ENCODE assay signal across 23 cellular contexts in the genomic region with DNA sequence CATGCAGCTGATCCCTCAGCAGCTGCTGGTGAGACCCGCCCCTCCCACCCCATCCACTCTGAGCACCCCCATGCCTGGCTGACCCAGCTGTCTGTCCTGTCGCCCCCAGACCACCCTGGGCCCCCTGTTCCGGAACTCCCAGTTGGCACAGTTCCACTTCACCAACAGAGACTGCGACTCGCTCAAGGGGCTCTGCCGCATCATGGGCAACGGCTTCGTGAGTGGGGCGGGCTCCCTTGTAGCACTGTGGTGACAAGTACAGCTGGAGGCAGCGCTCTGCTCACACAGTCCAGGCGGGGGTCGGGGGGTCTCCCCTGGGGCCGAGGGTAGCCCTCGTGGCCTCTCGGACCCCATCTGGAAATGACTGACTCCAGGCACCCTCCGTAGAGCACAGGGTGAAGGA. TPM values are rescaled to one million over a fixed set of nuclear protein-coding genes. Genes with fewer than 3 reads are reported as not detected.
DNase-seq lines count a peak whose midpoint lies in the region; ATAC-seq and TF ChIP-seq lines count a peak whose summit lies in the region.
"Had no signal": no experiment of that assay in that cellular context is flagged by ENCODE, and none has a peak within 500 bp of the region (broad histone marks: within the 10 kb centered on the region; RNA-seq: fewer than 3 reads in every experiment).

No MANE protein-coding gene starts in this region.

- H3K27ac ChIP-seq in AG04450 (ENCODE audit: low read depth, low read length) = peak overlapping the region; percentile 2
- H3K27ac ChIP-seq in HCT116 (ENCODE audit: low read depth, low read length) = peak overlapping the region; percentile 48
- no peak overlapping the region for H3K27ac ChIP-seq in right lobe of liver
- H3K27ac ChIP-seq in A673 (ENCODE audit: low read depth, low read length, poor library complexity, severe bottlenecking) = no peak overlapping the region
- H3K27ac ChIP-seq: transverse colon had no signal

- no peak overlapping the region for H3K9ac ChIP-seq in HCT116 (ENCODE audit: low read length)

- no peaks in the 10 kb centered on the region for H4K20me1 ChIP-seq in HCT116 (ENCODE audit: insufficient read depth)

- DNase-seq in AG04450 (ENCODE audit: low read depth, low spot score) = no peak
- DNase-seq in HCT116 (ENCODE audit: low read depth, low spot score) = no peak
- DNase-seq in right lobe of liver = peak in 2 of 3 donors; percentile 49 to 54
- DNase-seq in A673 (ENCODE audit: low spot score) = no peak
- DNase-seq in NCI-H524 (lab: John Stamatoyannopoulos, UW) = no peak
- no peak for DNase-seq in activated gamma-delta T cell (lab: John Stamatoyannopoulos, UW)
- DNase-seq: AML-193; amygdala; CD8-positive, alpha-beta memory T cell; GDM1; head of caudate nucleus; mesenchymal stem cell; NCI-H1048; NCI-H2029; NCI-H226; NCI-H82; nucleus accumbens; SHP77 treated with DMSO at 0.1 percent for 48 hours; stimulated activated CD4-positive, alpha-beta T cell treated with anti-CD3 and anti-CD28 coated beads, Interleukin-4, amount 100 ng/mL, for 1 hour; stimulated activated naive CD8-positive, alpha-beta T cell treated with anti-CD3 and anti-CD28 coated beads, Interleukin-15, Interleukin-2, amounts not matched to agents 100 U/mL and 50 U/mL, for 24 hours; T-cell; transverse colon had no signal

- H3K4me3 ChIP-seq in AG04450 (ENCODE audit: low read depth, low read length) (no peak overlapping the region), HCT116 (replicated peaks in 1 of 2; ENCODE audit: low read depth in 1 of 2, low read length in 2 of 2) (no peak overlapping the region), right lobe of liver (no peak overlapping the region), A673 (ENCODE audit: low read depth, low read length, poor library complexity, severe bottlenecking) (no peak overlapping the region)
- H3K4me3 ChIP-seq: spleen, transverse colon had no signal

- H3K36me3 ChIP-seq in HCT116 (ENCODE audit: control insufficient read depth in 1 of 2, insufficient read depth in 2 of 2, low read length in 2 of 2) (peaks cover 5 to 17% of the 10 kb centered on the region in 2 experiments; a peak in 3 of 4 replicates), right lobe of liver (peaks cover 0 to 34% (median 2%) of the 10 kb centered on the region in 4 donors), A673 (ENCODE audit: insufficient read depth, low read length, poor library complexity, severe bottlenecking) (peaks cover 51% of the 10 kb centered on the region)

- CTCF ChIA-PET in AG04450 (lab: Charles Lee) = no interaction called here
- CTCF ChIA-PET in HCT116 (lab: Charles Lee) = no interaction called here
- CTCF ChIA-PET in A673 (lab: Charles Lee) = interaction anchor here (0.9 kb wide), 1 partner anchor 13 kb away, joined by 3 read pairs; the partner anchor contains the start of gene PNKP

- peaks cover 44% of the 10 kb centered on the region for H3K79me2 ChIP-seq in HCT116 (ENCODE audit: insufficient read depth, low read length)

- POLR2A ChIA-PET in AG04450 (lab: Yijun Ruan, JAX) (no interaction called here), HCT116 (lab: Charles Lee) (interaction anchor here (1.7 kb wide), 1 partner anchor 10 kb away, joined by 6 read pairs; no protein-coding TSS in a partner anchor), A673 (lab: Charles Lee; ENCODE audit: low non-redundant PET) (no interaction called here)

- BruUV-seq in HCT116 (replicated peaks; lab: Mats Ljungman, UMichigan) = no TSS peak
- BruUV-seq in A673 (replicated peaks; lab: Mats Ljungman, UMichigan) = no TSS peak

- no peak for TF ChIP-seq POLR2A in HCT116 (IDR thresholded peaks at IDR 0.05; ENCODE audit: borderline replicate concordance, extremely low read depth, insufficient read depth, insufficient read length)
- TF ChIP-seq POLR2A in right lobe of liver (IDR thresholded peaks at IDR 0.05) = no peak

- TF ChIP-seq RAD21 in HCT116 (IDR thresholded peaks at IDR 0.05; ENCODE audit: low read depth) = no peak

- H3K27me3 ChIP-seq in AG04450 (ENCODE audit: control insufficient read depth, insufficient read depth, low read length) (no peaks in the 10 kb centered on the region), HCT116 (ENCODE audit: insufficient read depth, low read length) (no peaks in the 10 kb centered on the region), right lobe of liver (no peaks in the 10 kb centered on the region), A673 (replicated peaks; ENCODE audit: insufficient read depth, low read depth, low read length, poor library complexity) (no peaks in the 10 kb centered on the region)
- H3K27me3 ChIP-seq: transverse colon had no signal

- no peaks in the 10 kb centered on the region for H3K9me2 ChIP-seq in HCT116 (ENCODE audit: insufficient read depth)

- H3K4me1 ChIP-seq in HCT116 (ENCODE audit: control insufficient read depth in 1 of 2, insufficient read depth in 2 of 2, low read length in 2 of 2) = peaks cover 14 to 34% of the 10 kb centered on the region in 2 experiments
- H3K4me1 ChIP-seq in right lobe of liver = peaks cover 0 to 21% (median 6%) of the 10 kb centered on the region in 4 donors
- H3K4me1 ChIP-seq in A673 (ENCODE audit: insufficient read depth, low read length, poor library complexity, severe bottlenecking) = peaks cover 18% of the 10 kb centered on the region

- intact Hi-C loops in HCT116 (cut with micrococcal nuclease) = no loop called here
- intact Hi-C loops in right lobe of liver (cut with DNase I) = no loop called here
- intact Hi-C loops in A673 (cut with micrococcal nuclease; ENCODE audit: unreplicated experiment) = loop anchor here (5.0 kb wide), 1 partner anchor 358 kb away; the partner anchor contains the start of gene RPS11

- WGBS in right lobe of liver (ENCODE audit: insufficient coverage, low coverage, low lambda C conversion rate, missing lambda C conversion rate) = no CpG with 5 or more reads among the region's 16 CpGs

- RAD21 ChIA-PET in HCT116 (lab: Charles Lee; ENCODE audit: low non-redundant PET in 1 of 2, low total read pairs in 2 of 2, uncharacterized antibody in 2 of 2, unreplicated experiment in 2 of 2) = no interaction called here

- no peak overlapping the region for H3K4me2 ChIP-seq in HCT116 (ENCODE audit: low read length)

- no peaks in the 10 kb centered on the region; the same call in 1 of the 2 replicates for H3K9me3 ChIP-seq in AG04450 (ENCODE audit: control insufficient read depth, insufficient read depth, low read length)
- H3K9me3 ChIP-seq in HCT116 (ENCODE audit: control insufficient read depth in 1 of 2, insufficient read depth in 1 of 2, low read depth in 1 of 2, low read length in 2 of 2) = no peaks in the 10 kb centered on the region
- H3K9me3 ChIP-seq in right lobe of liver = no peaks in the 10 kb centered on the region
- H3K9me3 ChIP-seq in A673 (ENCODE audit: low read depth, low read length, poor library complexity, severe bottlenecking) = no peaks in the 10 kb centered on the region
- H3K9me3 ChIP-seq: spleen, transverse colon had no signal

- no peak for ATAC-seq in HCT116
- ATAC-seq in right lobe of liver = no peak
- ATAC-seq: stimulated activated naive CD8-positive, alpha-beta T cell treated with anti-CD3 and anti-CD28 coated beads, Interleukin-15, Interleukin-2, amounts not matched to agents 100 U/mL and 50 U/mL, for 24 hours; T-cell had no signal

- no peak for TF ChIP-seq CTCF in AG04450 (IDR thresholded peaks at IDR 0.05; ENCODE audit: low read depth, low read length)
- TF ChIP-seq CTCF in HCT116 (IDR thresholded peaks at IDR 0.05 in 2 of 3, conservative IDR thresholded peaks at IDR 0.05 in 1 of 3; ENCODE audit: borderline replicate concordance in 1 of 3, insufficient read depth in 1 of 3, low read depth in 2 of 3, low read length in 2 of 3) = no peak
- TF ChIP-seq CTCF in right lobe of liver (IDR thresholded peaks at IDR 0.05) = no peak
- no peak for TF ChIP-seq CTCF in A673 (conservative IDR thresholded peaks at IDR 0.05; ENCODE audit: low read depth, low read length)

- H2AFZ ChIP-seq in HCT116 (ENCODE audit: low read depth, low read length, poor library complexity, severe bottlenecking) = no peak overlapping the region

TF ChIP-seq in HCT116, 20 proteins besides CTCF, POLR2A, EP300 and RAD21 (continues in another document):
- TF ChIP-seq EZH2phosphoT487 (IDR thresholded peaks at IDR 0.05; ENCODE audit: borderline replicate concordance) = no peak
- no peak for TF ChIP-seq POLR2AphosphoS5 (IDR thresholded peaks at IDR 0.05; ENCODE audit: low read depth, low read length)

RNA-seq across cellular contexts. Expression of gene PTOV1, which starts 3.9 kb away (rescaled TPM):
- polyA plus RNA-seq in AG04450 (2011; rRNA removed) = 37.6 and 58.5 TPM in 2 replicates
- 69.9 and 97.7 TPM in 2 replicates for polyA minus RNA-seq in AG04450 (2011; rRNA and poly(A)+ RNA removed)
- 236 TPM for total RNA-seq in HCT116 (2021; ENCODE audit: unreplicated experiment)
- polyA plus RNA-seq in HCT116 (2012) = 179 and 183 TPM in 2 replicates
- 10 to 100 TPM; 44.4 to 93.0 (median 69.6) TPM for total RNA-seq in right lobe of liver
- total RNA-seq in A673 (2021) = 331 and 356 TPM in 2 replicates

RNA-seq across cellular contexts. Expression of gene PNKP, which starts 12.5 kb away (rescaled TPM):
- 13.0 and 13.1 TPM in 2 replicates for polyA plus RNA-seq in AG04450 (2011; rRNA removed)
- 12.2 and 17.3 TPM in 2 replicates for polyA minus RNA-seq in AG04450 (2011; rRNA and poly(A)+ RNA removed)
- total RNA-seq in HCT116 (2021; ENCODE audit: unreplicated experiment) = 129 TPM
- 53.4 and 61.0 TPM in 2 replicates for polyA plus RNA-seq in HCT116 (2012)
- total RNA-seq in right lobe of liver = 10 to 100 TPM; 21.0 to 37.5 (median 27.9) TPM
- total RNA-seq in A673 (2021) = 122 and 130 TPM in 2 replicates

RNA-seq across cellular contexts. Expression of gene AKT1S1, which starts 22.3 kb away (rescaled TPM):
- polyA plus RNA-seq in AG04450 (2011; rRNA removed) = 27.5 and 33.1 TPM in 2 replicates
- polyA minus RNA-seq in AG04450 (2011; rRNA and poly(A)+ RNA removed) = 20.7 and 22.4 TPM in 2 replicates
- 70.6 TPM for total RNA-seq in HCT116 (2021; ENCODE audit: unreplicated experiment)
- 49.3 and 54.5 TPM in 2 replicates for polyA plus RNA-seq in HCT116 (2012)
- 10 to 100 TPM; 18.2 to 27.0 (median 22.4) TPM for total RNA-seq in right lobe of liver
- 80.3 and 81.5 TPM in 2 replicates for total RNA-seq in A673 (2021)

RNA-seq across cellular contexts. Expression of gene TBC1D17, which starts 22.6 kb away (rescaled TPM):
- 15.6 and 23.0 TPM in 2 replicates for polyA plus RNA-seq in AG04450 (2011; rRNA removed)
- 24.6 and 29.6 TPM in 2 replicates for polyA minus RNA-seq in AG04450 (2011; rRNA and poly(A)+ RNA removed)
- total RNA-seq in HCT116 (2021; ENCODE audit: unreplicated experiment) (32.9 TPM), right lobe of liver (10 to 100 TPM; 12.6 to 38.1 (median 27.8) TPM), A673 (2021) (35.1 and 40.0 TPM in 2 replicates)
- polyA plus RNA-seq in HCT116 (2012) = 25.9 and 27.8 TPM in 2 replicates

RNA-seq across cellular contexts. Expression of gene MED25, which starts 36.8 kb away (rescaled TPM):
- 12.6 and 20.3 TPM in 2 replicates for polyA plus RNA-seq in AG04450 (2011; rRNA removed)
- polyA minus RNA-seq in AG04450 (2011; rRNA and poly(A)+ RNA removed) = 25.4 and 33.2 TPM in 2 replicates
- total RNA-seq in HCT116 (2021; ENCODE audit: unreplicated experiment) (77.7 TPM), right lobe of liver (10 to 100 TPM in 5 of 6 experiments, 1 to 10 TPM in 1; 9.9 to 16.3 (median 11.8) TPM), A673 (2021) (93.0 and 111 TPM in 2 replicates)
- polyA plus RNA-seq in HCT116 (2012) = 56.6 and 62.7 TPM in 2 replicates

Comparison
In these comparisons a context has a peak if more than half of its experiments do, and no peak if none do; other contexts are left out.
1. DNase-seq: peak in right lobe of liver (2 of 3); none in AG04450 (single experiment), HCT116 (single experiment), A673 (single experiment), NCI-H524 (0 of 2) and activated gamma-delta T cell (single experiment).
2. H3K27ac ChIP-seq: peak in AG04450 (single experiment) and HCT116 (single experiment); none in right lobe of liver (0 of 3) and A673 (single experiment).